ENCODE assay signal across 1 cellular context in the genomic region with DNA sequence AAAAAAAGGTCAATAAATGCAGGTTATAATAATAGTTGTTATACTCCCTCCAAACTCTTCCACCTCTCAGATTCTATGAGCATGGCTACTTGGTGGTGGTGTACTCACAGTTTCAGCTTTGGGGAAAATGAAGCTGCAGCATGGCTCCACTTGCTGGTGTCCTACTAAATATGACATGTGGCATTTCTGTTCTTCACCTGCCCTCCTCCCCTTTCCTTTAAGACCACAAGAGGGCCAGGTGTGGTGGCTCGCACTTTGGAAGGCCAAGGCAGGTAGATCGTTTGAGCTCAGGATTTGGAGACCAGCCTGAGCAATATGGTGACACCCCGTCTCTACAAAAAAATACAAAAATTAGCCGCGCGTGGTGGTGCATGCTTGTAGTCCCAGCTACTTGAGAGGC.
TF ChIP-seq lines count a peak whose summit lies in the region.

No MANE protein-coding gene starts in this region.

TF ChIP-seq in HepG2, 621 proteins besides CTCF, POLR2A, EP300 and RAD21 (continued from another document):
- TF ChIP-seq, protein P1, sequence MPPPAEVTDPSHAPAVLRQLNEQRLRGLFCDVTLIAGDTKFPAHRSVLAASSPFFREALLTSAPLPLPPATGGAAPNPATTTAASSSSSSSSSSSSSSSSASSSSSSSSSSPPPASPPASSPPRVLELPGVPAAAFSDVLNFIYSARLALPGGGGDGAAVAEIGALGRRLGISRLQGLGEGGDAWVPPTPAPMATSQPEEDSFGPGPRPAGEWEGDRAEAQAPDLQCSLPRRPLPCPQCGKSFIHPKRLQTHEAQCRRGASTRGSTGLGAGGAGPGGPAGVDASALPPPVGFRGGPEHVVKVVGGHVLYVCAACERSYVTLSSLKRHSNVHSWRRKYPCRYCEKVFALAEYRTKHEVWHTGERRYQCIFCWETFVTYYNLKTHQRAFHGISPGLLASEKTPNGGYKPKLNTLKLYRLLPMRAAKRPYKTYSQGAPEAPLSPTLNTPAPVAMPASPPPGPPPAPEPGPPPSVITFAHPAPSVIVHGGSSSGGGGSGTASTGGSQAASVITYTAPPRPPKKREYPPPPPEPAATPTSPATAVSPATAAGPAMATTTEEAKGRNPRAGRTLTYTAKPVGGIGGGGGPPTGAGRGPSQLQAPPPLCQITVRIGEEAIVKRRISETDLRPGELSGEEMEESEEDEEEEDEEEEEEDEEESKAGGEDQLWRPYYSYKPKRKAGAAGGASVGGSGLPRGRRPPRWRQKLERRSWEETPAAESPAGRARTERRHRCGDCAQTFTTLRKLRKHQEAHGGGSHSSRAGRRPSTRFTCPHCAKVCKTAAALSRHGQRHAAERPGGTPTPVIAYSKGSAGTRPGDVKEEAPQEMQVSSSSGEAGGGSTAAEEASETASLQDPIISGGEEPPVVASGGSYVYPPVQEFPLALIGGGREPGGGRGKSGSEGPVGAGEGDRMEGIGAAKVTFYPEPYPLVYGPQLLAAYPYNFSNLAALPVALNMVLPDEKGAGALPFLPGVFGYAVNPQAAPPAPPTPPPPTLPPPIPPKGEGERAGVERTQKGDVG (CRISPR knock-in tag; IDR thresholded peaks at IDR 0.05; ENCODE audit: borderline replicate concordance), result no peak
